16 cellular contexts compared by ENCODE assay signal in the genomic region with DNA sequence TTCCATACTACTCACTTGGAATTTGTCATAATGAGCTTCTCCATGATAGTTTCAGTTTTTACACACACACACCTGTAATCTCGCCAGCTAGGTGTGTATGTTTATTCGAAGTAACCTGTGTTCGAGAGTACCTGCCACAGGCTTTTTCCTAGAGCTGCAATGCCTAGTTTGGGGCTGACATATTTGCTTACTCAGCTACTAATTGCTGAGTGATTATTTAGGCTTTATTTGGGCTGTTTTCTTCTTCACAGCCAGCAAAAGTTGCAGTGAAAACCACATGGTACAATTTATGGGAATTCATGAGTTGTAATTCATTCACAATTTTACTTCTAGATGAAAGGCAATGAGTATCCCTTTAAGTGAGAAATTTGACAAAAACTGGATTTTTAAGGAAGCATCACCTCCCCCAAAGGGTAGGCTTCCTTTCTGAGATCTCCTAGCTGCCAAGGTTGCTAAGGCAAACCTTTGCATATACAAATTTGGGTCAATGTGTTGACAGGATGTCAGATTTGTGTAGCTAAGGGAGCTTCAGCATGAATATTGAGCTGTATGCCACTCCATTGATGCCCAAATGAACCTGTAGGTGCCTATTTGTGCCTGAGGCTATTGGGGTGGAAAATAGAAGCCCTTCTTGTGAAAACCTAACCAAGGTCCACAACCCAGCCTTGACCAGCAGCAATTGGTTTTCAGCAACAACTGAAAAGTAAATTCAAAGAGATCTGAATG.
A peak's percentile ranks its signal among the peaks of the same experiment; 100 is the strongest.
DNase-seq lines count a peak whose midpoint lies in the region; ATAC-seq, FAIRE-seq and TF ChIP-seq lines count a peak whose summit lies in the region.
"Had no signal": no experiment of that assay in that cellular context is flagged by ENCODE, and none has a peak within 500 bp of the region (broad histone marks: within the 10 kb centered on the region; RNA-seq: fewer than 3 reads in every experiment).

No MANE protein-coding gene starts in this region.

- no TSS peak for BruUV-seq in HepG2 (replicated peaks; lab: Mats Ljungman, UMichigan)

- no peak for FAIRE-seq in HepG2 (lab: Jason Lieb, UNC)

- TF ChIP-seq EP300 in HepG2 (IDR thresholded peaks at IDR 0.05; ENCODE audit: low read depth in 2 of 2, low read length in 2 of 2) = no peak
- no peak for TF ChIP-seq EP300 in HepG2 (CRISPR knock-in tag; IDR thresholded peaks at IDR 0.05; ENCODE audit: borderline replicate concordance)

- H3K79me2 ChIP-seq in HepG2 (ENCODE audit: insufficient read depth, low read length) = no peaks in the 10 kb centered on the region

- no peak overlapping the region for H2AFZ ChIP-seq in HepG2 (ENCODE audit: low read length)

- TF ChIP-seq CTCF in HepG2 (CRISPR knock-in tag; IDR thresholded peaks at IDR 0.05) = no peak
- no peak for TF ChIP-seq CTCF in right lobe of liver (IDR thresholded peaks at IDR 0.05)
- TF ChIP-seq CTCF in right atrium auricular region (IDR thresholded peaks at IDR 0.05) = no peak

- H3K36me3 Mint-ChIP-seq in naive thymus-derived CD8-positive, alpha-beta T cell = no peaks in the 10 kb centered on the region

- H4K20me1 ChIP-seq in HepG2 (ENCODE audit: insufficient read depth, low read length) = no peaks in the 10 kb centered on the region

- H3K36me3 ChIP-seq in HepG2 (replicated peaks in 1 of 2; ENCODE audit: control insufficient read depth in 1 of 2, insufficient read depth in 2 of 2, low read length in 2 of 2) (no peaks in the 10 kb centered on the region), right lobe of liver (no peaks in the 10 kb centered on the region), iPS DF 6.9 (ENCODE audit: control insufficient read depth, insufficient read depth, low read length) (no peaks in the 10 kb centered on the region), right atrium auricular region (no peaks in the 10 kb centered on the region)

- H3K27ac Mint-ChIP-seq in naive thymus-derived CD8-positive, alpha-beta T cell = no peak overlapping the region
- H3K27ac Mint-ChIP-seq: B cell had no signal

- ATAC-seq in HepG2 (no peak), right lobe of liver (no peak)
- no peak for ATAC-seq in naive thymus-derived CD8-positive, alpha-beta T cell

- H3K9me3 Mint-ChIP-seq in naive thymus-derived CD8-positive, alpha-beta T cell = peaks cover 0 to 13% (median 6%) of the 10 kb centered on the region in 9 donors

- no peak overlapping the region for H3K4me3 Mint-ChIP-seq in naive thymus-derived CD8-positive, alpha-beta T cell
- H3K4me3 Mint-ChIP-seq: B cell had no signal

- DNase-seq in HepG2 (ENCODE audit: low spot score) = no peak
- DNase-seq in right lobe of liver = no peak
- peak; percentile 39 for DNase-seq in NCI-H526 treated with DMSO at 0.1 percent for 48 hours (lab: John Stamatoyannopoulos, UW)
- DNase-seq in iPS DF 6.9 (ENCODE audit: low read depth, low spot score) = peak; percentile 82
- DNase-seq in dedifferentiated amniotic fluid mesenchymal stem cell (ENCODE audit: extremely low spot score) = no peak
- no peak for DNase-seq in mesenteric fat pad (ENCODE audit: low spot score)
- DNase-seq in naive thymus-derived CD8-positive, alpha-beta T cell = no peak
- no peak for DNase-seq in right atrium auricular region (ENCODE audit: low spot score)
- DNase-seq: 8988T, DMS79 treated with DMSO at 0.1 percent for 48 hours, NCI-H1092 treated with DMSO at 0.1 percent for 48 hours, NCI-H146, NCI-H2029 treated with DMSO at 0.1 percent for 48 hours, NCI-H2171 treated with DMSO at 0.1 percent for 48 hours, NCI-H446 treated with DMSO at 0.1 percent for 48 hours had no signal

- H3K9me3 ChIP-seq in HepG2 (ENCODE audit: low read length) = no peaks in the 10 kb centered on the region
- no peaks in the 10 kb centered on the region for H3K9me3 ChIP-seq in right lobe of liver
- no peaks in the 10 kb centered on the region for H3K9me3 ChIP-seq in iPS DF 6.9 (ENCODE audit: control insufficient read depth, insufficient read depth, low read length)
- H3K9me3 ChIP-seq in right atrium auricular region = no peaks in the 10 kb centered on the region

- in situ Hi-C loops in HepG2 (cut with HindIII; ENCODE audit: extremely low pct_ligation_motif_present, low pct_unique_long_range_greater_than_20kb) = no loop called here

- H3K4me1 ChIP-seq in HepG2 (ENCODE audit: insufficient read depth, low read length) = no peaks in the 10 kb centered on the region
- H3K4me1 ChIP-seq in right lobe of liver = no peaks in the 10 kb centered on the region
- H3K4me1 ChIP-seq in iPS DF 6.9 (ENCODE audit: control insufficient read depth, insufficient read depth, low read length) = peaks cover 2% of the 10 kb centered on the region; the same call in 1 of the 2 replicates
- no peaks in the 10 kb centered on the region for H3K4me1 ChIP-seq in right atrium auricular region

- CTCF ChIA-PET in HepG2 (lab: Yijun Ruan, JAX; ENCODE audit: low intra/inter-chr PET ratio, low total read pairs) = no interaction called here

- H3K4me1 Mint-ChIP-seq in naive thymus-derived CD8-positive, alpha-beta T cell = no peaks in the 10 kb centered on the region

- no peaks in the 10 kb centered on the region for H3K27me3 ChIP-seq in HepG2 (ENCODE audit: control insufficient read depth in 1 of 2, insufficient read depth in 2 of 2, low read length in 2 of 2)
- H3K27me3 ChIP-seq in right lobe of liver = no peaks in the 10 kb centered on the region
- no peaks in the 10 kb centered on the region for H3K27me3 ChIP-seq in iPS DF 6.9 (ENCODE audit: control insufficient read depth, insufficient read depth, low read length)
- no peaks in the 10 kb centered on the region for H3K27me3 ChIP-seq in right atrium auricular region

- 2% methylated on average over 3 of the region's 3 CpGs for WGBS in HepG2 (ENCODE audit: low lambda C conversion rate)
- WGBS in right lobe of liver (ENCODE audit: insufficient coverage, low coverage, low lambda C conversion rate, missing lambda C conversion rate) = 32% methylated on average over 3 of the region's 3 CpGs
- WGBS in iPS DF 6.9 (ENCODE audit: insufficient coverage, insufficient read length) = no CpG with 5 or more reads among the region's 3 CpGs

- no peak overlapping the region for H3K4me2 ChIP-seq in HepG2 (ENCODE audit: low read depth, low read length)

- H3K4me3 ChIP-seq in HepG2 (replicated peaks in 1 of 3; ENCODE audit: insufficient read depth in 1 of 3, low read depth in 2 of 3, low read length in 3 of 3) (no peak overlapping the region), right lobe of liver (no peak overlapping the region), iPS DF 6.9 (ENCODE audit: low read length) (no peak overlapping the region), right atrium auricular region (no peak overlapping the region)

- intact Hi-C loops in HepG2 (cut with micrococcal nuclease; ENCODE audit: unreplicated experiment) = no loop called here
- intact Hi-C loops in right lobe of liver (cut with DNase I) = no loop called here

- no peak overlapping the region for H3K9ac ChIP-seq in HepG2 (ENCODE audit: insufficient read depth, low read depth, low read length)

- peaks cover 2 to 16% (median 6%) of the 10 kb centered on the region in 5 donors for H3K27me3 Mint-ChIP-seq in naive thymus-derived CD8-positive, alpha-beta T cell

- TF ChIP-seq POLR2A in HepG2 (IDR thresholded peaks at IDR 0.05; ENCODE audit: insufficient read depth in 1 of 2, low read depth in 2 of 2, low read length in 2 of 2) (no peak), right lobe of liver (IDR thresholded peaks at IDR 0.05) (no peak)

- TF ChIP-seq RAD21 in HepG2 (CRISPR knock-in tag; IDR thresholded peaks at IDR 0.05) = no peak

- no peak overlapping the region for H3K27ac ChIP-seq in HepG2 (ENCODE audit: extremely low read length, insufficient read depth, low read length)
- no peak overlapping the region for H3K27ac ChIP-seq in right lobe of liver
- no peak overlapping the region for H3K27ac ChIP-seq in iPS DF 6.9 (ENCODE audit: low read length)
- H3K27ac ChIP-seq in right atrium auricular region = no peak overlapping the region

- POLR2A ChIA-PET in HepG2 (lab: Yijun Ruan, JAX) = no interaction called here
- POLR2A ChIA-PET in naive thymus-derived CD8-positive, alpha-beta T cell (lab: Charles Lee) = no interaction called here

TF ChIP-seq in HepG2, 621 proteins besides CTCF, POLR2A, EP300 and RAD21:
- TF ChIP-seq ZNF772 (CRISPR knock-in tag; IDR thresholded peaks at IDR 0.05) (no peak), RORA (CRISPR knock-in tag; IDR thresholded peaks at IDR 0.05) (no peak), MAFK (conservative IDR thresholded peaks at IDR 0.05 in 1 of 2, IDR thresholded peaks at IDR 0.05 in 1 of 2; ENCODE audit: low read length in 2 of 2) (peak; percentile 63 to 85), DR1 (CRISPR knock-in tag; IDR thresholded peaks at IDR 0.05) (no peak), ZFP41 (CRISPR knock-in tag; IDR thresholded peaks at IDR 0.05; ENCODE audit: borderline replicate concordance) (no peak), MAFF (IDR thresholded peaks at IDR 0.05; ENCODE audit: low read depth, low read length) (peak; percentile 80)
- TF ChIP-seq, protein P1, sequence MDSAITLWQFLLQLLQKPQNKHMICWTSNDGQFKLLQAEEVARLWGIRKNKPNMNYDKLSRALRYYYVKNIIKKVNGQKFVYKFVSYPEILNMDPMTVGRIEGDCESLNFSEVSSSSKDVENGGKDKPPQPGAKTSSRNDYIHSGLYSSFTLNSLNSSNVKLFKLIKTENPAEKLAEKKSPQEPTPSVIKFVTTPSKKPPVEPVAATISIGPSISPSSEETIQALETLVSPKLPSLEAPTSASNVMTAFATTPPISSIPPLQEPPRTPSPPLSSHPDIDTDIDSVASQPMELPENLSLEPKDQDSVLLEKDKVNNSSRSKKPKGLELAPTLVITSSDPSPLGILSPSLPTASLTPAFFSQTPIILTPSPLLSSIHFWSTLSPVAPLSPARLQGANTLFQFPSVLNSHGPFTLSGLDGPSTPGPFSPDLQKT (CRISPR knock-in tag; IDR thresholded peaks at IDR 0.05; ENCODE audit: borderline replicate concordance) = no peak

Comparison
In these comparisons a context has a peak if more than half of its experiments do, and no peak if none do; other contexts are left out.
1. DNase-seq: peak in NCI-H526 treated with DMSO at 0.1 percent for 48 hours (single experiment) and iPS DF 6.9 (single experiment); none in HepG2 (single experiment), right lobe of liver (0 of 3), dedifferentiated amniotic fluid mesenchymal stem cell (single experiment), mesenteric fat pad (single experiment), naive thymus-derived CD8-positive, alpha-beta T cell (0 of 10) and right atrium auricular region (single experiment).